In genomic region chr10:50392426-50392825, GRCh38 we compare ENCODE assay signal across 1 cellular context.
TF ChIP-seq lines count a peak whose summit lies in the region.

No MANE protein-coding gene starts in this region.

TF ChIP-seq in HepG2, 621 proteins besides CTCF, POLR2A, EP300 and RAD21 (continued from another document and continues in another):
- TF ChIP-seq, protein P1, sequence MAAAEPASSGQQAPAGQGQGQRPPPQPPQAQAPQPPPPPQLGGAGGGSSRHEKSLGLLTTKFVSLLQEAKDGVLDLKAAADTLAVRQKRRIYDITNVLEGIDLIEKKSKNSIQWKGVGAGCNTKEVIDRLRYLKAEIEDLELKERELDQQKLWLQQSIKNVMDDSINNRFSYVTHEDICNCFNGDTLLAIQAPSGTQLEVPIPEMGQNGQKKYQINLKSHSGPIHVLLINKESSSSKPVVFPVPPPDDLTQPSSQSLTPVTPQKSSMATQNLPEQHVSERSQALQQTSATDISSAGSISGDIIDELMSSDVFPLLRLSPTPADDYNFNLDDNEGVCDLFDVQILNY (CRISPR knock-in tag; conservative IDR thresholded peaks at IDR 0.05), result no peak
- TF ChIP-seq ZNF563 (CRISPR knock-in tag; IDR thresholded peaks at IDR 0.05) (no peak), RFX3 (CRISPR knock-in tag; IDR thresholded peaks at IDR 0.05) (no peak), ZNF557 (CRISPR knock-in tag; IDR thresholded peaks at IDR 0.05) (no peak), MIXL1 (CRISPR knock-in tag; IDR thresholded peaks at IDR 0.05) (peak; percentile 76; the same call in 1 of the 2 replicates), TOE1 (CRISPR knock-in tag; IDR thresholded peaks at IDR 0.05) (no peak), ZBTB38 (CRISPR knock-in tag; IDR thresholded peaks at IDR 0.05) (no peak), SSRP1 (CRISPR knock-in tag; IDR thresholded peaks at IDR 0.05) (no peak), KDM5B (CRISPR knock-in tag; IDR thresholded peaks at IDR 0.05; ENCODE audit: borderline replicate concordance) (no peak), HNRNPL (IDR thresholded peaks at IDR 0.05; ENCODE audit: low read depth, low read length) (no peak), ZNF782 (CRISPR knock-in tag; IDR thresholded peaks at IDR 0.05; ENCODE audit: borderline replicate concordance) (no peak), PTBP1 (IDR thresholded peaks at IDR 0.05; ENCODE audit: low read depth, low read length, poor library complexity, severe bottlenecking) (no peak), SNRNP70 (IDR thresholded peaks at IDR 0.05; ENCODE audit: low read depth, low read length) (no peak), ZNF292 (CRISPR knock-in tag; IDR thresholded peaks at IDR 0.05; ENCODE audit: borderline replicate concordance, low read depth) (no peak; the same call in 1 of the 2 replicates), RELA (CRISPR knock-in tag; IDR thresholded peaks at IDR 0.05) (no peak), NR2C2 (CRISPR knock-in tag; IDR thresholded peaks at IDR 0.05; ENCODE audit: borderline replicate concordance) (no peak), ZBTB42 (CRISPR knock-in tag; IDR thresholded peaks at IDR 0.05) (no peak), SPEN (CRISPR knock-in tag; IDR thresholded peaks at IDR 0.05; ENCODE audit: low read depth) (no peak), MYPOP (CRISPR knock-in tag; IDR thresholded peaks at IDR 0.05) (no peak), ZBTB20 (CRISPR knock-in tag; IDR thresholded peaks at IDR 0.05; ENCODE audit: borderline replicate concordance, low read depth) (peak; percentile 49; the same call in 1 of the 2 replicates), ONECUT2 (CRISPR knock-in tag; IDR thresholded peaks at IDR 0.05) (no peak), FOXK1 (CRISPR knock-in tag; IDR thresholded peaks at IDR 0.05; ENCODE audit: borderline replicate concordance, low read depth) (peak; percentile 81; the same call in 1 of the 2 replicates), NCOA1 (CRISPR knock-in tag; IDR thresholded peaks at IDR 0.05) (no peak), TBX3 (IDR thresholded peaks at IDR 0.05; ENCODE audit: borderline replicate concordance) (no peak), BRCA1 (CRISPR knock-in tag; IDR thresholded peaks at IDR 0.05) (0 out of 2 replicates have a peak, but pooled peaks have one; percentile 32), SMC3 (IDR thresholded peaks at IDR 0.05; ENCODE audit: low read length) (0 out of 2 replicates have a peak, but pooled peaks have one; percentile 6), ZBTB8A (CRISPR knock-in tag; IDR thresholded peaks at IDR 0.05; ENCODE audit: borderline replicate concordance, low read depth) (no peak), UBTF (CRISPR knock-in tag; IDR thresholded peaks at IDR 0.05) (no peak), KLF16 (CRISPR knock-in tag; IDR thresholded peaks at IDR 0.05) (no peak), ZNF619 (CRISPR knock-in tag; IDR thresholded peaks at IDR 0.05) (no peak), NFYB (CRISPR knock-in tag; IDR thresholded peaks at IDR 0.05) (no peak), ZNF224 (CRISPR knock-in tag; IDR thresholded peaks at IDR 0.05) (no peak), NCOA2 (CRISPR knock-in tag; IDR thresholded peaks at IDR 0.05) (peak; percentile 69), ZNF510 (CRISPR knock-in tag; IDR thresholded peaks at IDR 0.05; ENCODE audit: low read depth) (no peak), SRF (IDR thresholded peaks at IDR 0.05; ENCODE audit: low read depth, low read length) (no peak), RFX5 (IDR thresholded peaks at IDR 0.05; ENCODE audit: low read depth, low read length) (no peak), HMG20B (CRISPR knock-in tag; conservative IDR thresholded peaks at IDR 0.05) (no peak), BCL6 (CRISPR knock-in tag; IDR thresholded peaks at IDR 0.05) (peak; percentile 78), PPARG (CRISPR knock-in tag; conservative IDR thresholded peaks at IDR 0.05) (peak; percentile 69), ARID4A (CRISPR knock-in tag; IDR thresholded peaks at IDR 0.05; ENCODE audit: borderline replicate concordance) (peak; percentile 13; the same call in 1 of the 2 replicates), ZNF432 (CRISPR knock-in tag; IDR thresholded peaks at IDR 0.05; ENCODE audit: borderline replicate concordance) (no peak), NAIF1 (CRISPR knock-in tag; IDR thresholded peaks at IDR 0.05; ENCODE audit: borderline replicate concordance) (no peak), SNAPC2 (CRISPR knock-in tag; IDR thresholded peaks at IDR 0.05) (no peak), KLF6 (CRISPR knock-in tag; IDR thresholded peaks at IDR 0.05) (no peak), HOXA3 (CRISPR knock-in tag; IDR thresholded peaks at IDR 0.05) (peak; percentile 51; the same call in 1 of the 2 replicates), THRA (CRISPR knock-in tag; IDR thresholded peaks at IDR 0.05; ENCODE audit: borderline replicate concordance) (0 out of 2 replicates have a peak, but pooled peaks have one; percentile 17)
- TF ChIP-seq, protein P2, sequence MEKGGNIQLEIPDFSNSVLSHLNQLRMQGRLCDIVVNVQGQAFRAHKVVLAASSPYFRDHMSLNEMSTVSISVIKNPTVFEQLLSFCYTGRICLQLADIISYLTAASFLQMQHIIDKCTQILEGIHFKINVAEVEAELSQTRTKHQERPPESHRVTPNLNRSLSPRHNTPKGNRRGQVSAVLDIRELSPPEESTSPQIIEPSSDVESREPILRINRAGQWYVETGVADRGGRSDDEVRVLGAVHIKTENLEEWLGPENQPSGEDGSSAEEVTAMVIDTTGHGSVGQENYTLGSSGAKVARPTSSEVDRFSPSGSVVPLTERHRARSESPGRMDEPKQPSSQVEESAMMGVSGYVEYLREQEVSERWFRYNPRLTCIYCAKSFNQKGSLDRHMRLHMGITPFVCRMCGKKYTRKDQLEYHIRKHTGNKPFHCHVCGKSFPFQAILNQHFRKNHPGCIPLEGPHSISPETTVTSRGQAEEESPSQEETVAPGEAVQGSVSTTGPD (CRISPR knock-in tag; IDR thresholded peaks at IDR 0.05), result no peak
- TF ChIP-seq, protein P3, sequence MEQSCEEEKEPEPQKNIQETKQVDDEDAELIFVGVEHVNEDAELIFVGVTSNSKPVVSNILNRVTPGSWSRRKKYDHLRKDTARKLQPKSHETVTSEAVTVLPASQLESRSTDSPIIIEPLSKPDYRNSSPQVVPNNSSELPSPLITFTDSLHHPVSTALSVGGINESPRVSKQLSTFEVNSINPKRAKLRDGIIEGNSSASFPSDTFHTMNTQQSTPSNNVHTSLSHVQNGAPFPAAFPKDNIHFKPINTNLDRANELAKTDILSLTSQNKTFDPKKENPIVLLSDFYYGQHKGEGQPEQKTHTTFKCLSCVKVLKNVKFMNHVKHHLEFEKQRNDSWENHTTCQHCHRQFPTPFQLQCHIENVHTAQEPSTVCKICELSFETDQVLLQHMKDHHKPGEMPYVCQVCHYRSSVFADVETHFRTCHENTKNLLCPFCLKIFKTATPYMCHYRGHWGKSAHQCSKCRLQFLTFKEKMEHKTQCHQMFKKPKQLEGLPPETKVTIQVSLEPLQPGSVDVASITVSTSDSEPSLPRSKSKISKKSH (CRISPR knock-in tag; IDR thresholded peaks at IDR 0.05; ENCODE audit: borderline replicate concordance), result no peak
- TF ChIP-seq, protein P4, sequence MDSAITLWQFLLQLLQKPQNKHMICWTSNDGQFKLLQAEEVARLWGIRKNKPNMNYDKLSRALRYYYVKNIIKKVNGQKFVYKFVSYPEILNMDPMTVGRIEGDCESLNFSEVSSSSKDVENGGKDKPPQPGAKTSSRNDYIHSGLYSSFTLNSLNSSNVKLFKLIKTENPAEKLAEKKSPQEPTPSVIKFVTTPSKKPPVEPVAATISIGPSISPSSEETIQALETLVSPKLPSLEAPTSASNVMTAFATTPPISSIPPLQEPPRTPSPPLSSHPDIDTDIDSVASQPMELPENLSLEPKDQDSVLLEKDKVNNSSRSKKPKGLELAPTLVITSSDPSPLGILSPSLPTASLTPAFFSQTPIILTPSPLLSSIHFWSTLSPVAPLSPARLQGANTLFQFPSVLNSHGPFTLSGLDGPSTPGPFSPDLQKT (CRISPR knock-in tag; IDR thresholded peaks at IDR 0.05; ENCODE audit: borderline replicate concordance), result no peak
